9 cellular contexts compared by ENCODE assay signal in the genomic region with DNA sequence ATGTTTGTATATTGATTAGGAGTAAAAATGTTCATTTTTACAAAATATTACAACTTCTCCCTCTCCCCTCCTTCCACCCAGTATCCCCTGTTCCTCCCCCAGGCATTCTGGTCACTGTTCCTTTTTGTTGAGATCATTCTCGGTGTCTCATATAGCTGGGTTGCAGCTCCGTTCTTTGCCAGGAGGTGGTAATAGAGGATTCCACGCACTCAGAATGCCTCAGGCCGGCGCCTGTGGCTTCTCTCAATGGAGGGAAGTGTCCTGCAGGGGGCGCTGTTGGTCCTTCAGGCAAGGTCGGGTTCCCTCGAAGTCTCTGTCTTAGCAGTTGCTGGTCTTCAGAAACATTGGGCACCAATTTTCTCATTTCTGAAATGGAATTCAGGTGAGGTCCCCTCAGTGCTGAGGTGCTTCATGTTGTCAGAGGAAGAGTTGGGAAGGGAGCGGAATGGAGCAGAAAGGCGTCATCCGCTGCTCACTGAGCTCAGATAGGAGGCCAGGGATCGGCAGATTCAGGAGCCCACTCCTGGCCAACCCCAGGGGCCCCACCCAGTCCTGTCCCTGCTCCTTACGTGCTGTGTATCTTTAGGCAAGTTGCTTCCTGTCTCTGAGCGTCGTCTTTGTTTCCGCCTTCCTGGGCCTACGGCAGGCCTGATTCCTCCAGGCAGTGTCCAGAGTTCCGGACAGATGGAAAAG. TPM values are rescaled to one million over a fixed set of nuclear protein-coding genes. Genes with fewer than 3 reads are reported as not detected.
DNase-seq lines count a peak whose midpoint lies in the region; ATAC-seq and TF ChIP-seq lines count a peak whose summit lies in the region.
"Had no signal": no experiment of that assay in that cellular context is flagged by ENCODE, and none has a peak within 500 bp of the region (broad histone marks: within the 10 kb centered on the region; RNA-seq: fewer than 3 reads in every experiment).

No MANE protein-coding gene starts in this region.

- H3K27me3 ChIP-seq in DND-41 (ENCODE audit: insufficient read depth, low read length, poor library complexity) (peaks cover 6% of the 10 kb centered on the region), MG63 (peaks cover 36% of the 10 kb centered on the region), heart left ventricle (peaks cover 0 to 4% (median 0%) of the 10 kb centered on the region in 9 donors)
- H3K27me3 ChIP-seq: neutrophil had no signal

- peak; percentile 55 for DNase-seq in DND-41
- DNase-seq in MG63, result peak; percentile 36
- DNase-seq in activated CD8-positive, alpha-beta memory T cell treated with anti-CD3 and anti-CD28 coated beads, Interleukin-2, amount 10 ng/mL, durations not matched to agents 7 days and 5 days, result peak; percentile 65
- peak in 1 of 5 donors; percentile 58 for DNase-seq in heart left ventricle
- DNase-seq in stimulated activated CD4-positive, alpha-beta T cell treated with anti-CD3 and anti-CD28 coated beads, Interleukin-4, amount 100 ng/mL, for 48 hours (ENCODE audit: low read depth in 2 of 2), result peak; percentile 56 to 84
- no peak for DNase-seq in Ammon's horn (ENCODE audit: low spot score)
- no peak for DNase-seq in dedifferentiated amniotic fluid mesenchymal stem cell (ENCODE audit: extremely low spot score)

- WGBS in heart left ventricle, 4 donors, result 72 to 82% (median 76%) methylated on average over 18 of the region's 18 CpGs

- peaks cover 7% of the 10 kb centered on the region for H3K27me3 Mint-ChIP-seq in activated CD8-positive, alpha-beta memory T cell treated with anti-CD3 and anti-CD28 coated beads, Interleukin-2, amount 10 ng/mL, durations not matched to agents 7 days and 5 days

- CTCF ChIA-PET in activated CD8-positive, alpha-beta memory T cell treated with anti-CD3 and anti-CD28 coated beads, Interleukin-2, amount 10 ng/mL, durations not matched to agents 7 days and 5 days (lab: Charles Lee), result interaction anchor here (1.0 kb wide), 2 partner anchors 69 to 123 kb away, joined by 3 read pairs; no protein-coding TSS in a partner anchor

- peaks cover 10% of the 10 kb centered on the region for H3K4me1 Mint-ChIP-seq in activated CD8-positive, alpha-beta memory T cell treated with anti-CD3 and anti-CD28 coated beads, Interleukin-2, amount 10 ng/mL, durations not matched to agents 7 days and 5 days

- H3K9me3 ChIP-seq in DND-41 (ENCODE audit: insufficient read depth, low read length, severe bottlenecking) (no peaks in the 10 kb centered on the region), MG63 (peaks cover 12% of the 10 kb centered on the region), heart left ventricle (no peaks in the 10 kb centered on the region)
- H3K9me3 ChIP-seq: neutrophil had no signal

- H3K36me3 ChIP-seq in DND-41 (ENCODE audit: insufficient read depth, low read length) (no peaks in the 10 kb centered on the region), MG63 (no peaks in the 10 kb centered on the region), heart left ventricle (peaks cover 0 to 33% (median 13%) of the 10 kb centered on the region in 9 donors)

- H3K79me2 ChIP-seq in DND-41 (ENCODE audit: insufficient read depth, low read length), result no peaks in the 10 kb centered on the region

- intact Hi-C loops in heart left ventricle (cut with DNase I), result no loop called here

- H3K4me3 Mint-ChIP-seq in activated CD8-positive, alpha-beta memory T cell treated with anti-CD3 and anti-CD28 coated beads, Interleukin-2, amount 10 ng/mL, durations not matched to agents 7 days and 5 days, result no peak overlapping the region

- H3K4me1 ChIP-seq in DND-41 (ENCODE audit: insufficient read depth, low read length), result no peaks in the 10 kb centered on the region
- peaks cover 0 to 17% (median 0%) of the 10 kb centered on the region in 12 donors for H3K4me1 ChIP-seq in heart left ventricle

- H3K4me3 ChIP-seq in DND-41 (ENCODE audit: low read depth in 1 of 2, low read length in 2 of 2) (no peak overlapping the region), MG63 (no peak overlapping the region), heart left ventricle (no peak overlapping the region)

- H4K20me1 ChIP-seq in DND-41 (ENCODE audit: insufficient read depth, low read length), result no peaks in the 10 kb centered on the region

- TF ChIP-seq CTCF in DND-41 (IDR thresholded peaks at IDR 0.05; ENCODE audit: borderline replicate concordance, extremely low read depth, low read length, poor library complexity, severe bottlenecking) (peak; percentile 67), heart left ventricle (IDR thresholded peaks at IDR 0.05) (peak in 11 of 12 donors; percentile 8 to 45 (median 32))

- H3K9ac ChIP-seq in DND-41 (ENCODE audit: low read depth, low read length), result no peak overlapping the region

- no peak overlapping the region for H2AFZ ChIP-seq in DND-41 (ENCODE audit: low read depth, low read length)

- TF ChIP-seq POLR2A in heart left ventricle (IDR thresholded peaks at IDR 0.05), result no peak

- H3K36me3 Mint-ChIP-seq in activated CD8-positive, alpha-beta memory T cell treated with anti-CD3 and anti-CD28 coated beads, Interleukin-2, amount 10 ng/mL, durations not matched to agents 7 days and 5 days, result peaks cover 11% of the 10 kb centered on the region

- H3K27ac ChIP-seq in DND-41 (ENCODE audit: low read length) (no peak overlapping the region), heart left ventricle (no peak overlapping the region)
- H3K27ac ChIP-seq: neutrophil had no signal

- no peak overlapping the region for H3K4me2 ChIP-seq in DND-41 (ENCODE audit: insufficient read depth, low read length)

- ATAC-seq in DND-41 (ENCODE audit: insufficient read depth, low read depth) (no peak; the same call in 2 of the 3 replicates), heart left ventricle (no peak), HG03520 (IDR thresholded peaks at IDR 0.05; ENCODE audit: unreplicated experiment) (no peak)
- ATAC-seq in activated CD8-positive, alpha-beta memory T cell treated with anti-CD3 and anti-CD28 coated beads, Interleukin-2, amount 10 ng/mL, durations not matched to agents 7 days and 5 days, result no peak

- no peaks in the 10 kb centered on the region for H3K9me3 Mint-ChIP-seq in activated CD8-positive, alpha-beta memory T cell treated with anti-CD3 and anti-CD28 coated beads, Interleukin-2, amount 10 ng/mL, durations not matched to agents 7 days and 5 days (ENCODE audit: low read depth)

- no peak overlapping the region for H3K27ac Mint-ChIP-seq in activated CD8-positive, alpha-beta memory T cell treated with anti-CD3 and anti-CD28 coated beads, Interleukin-2, amount 10 ng/mL, durations not matched to agents 7 days and 5 days

RNA-seq across cellular contexts. Expression of a gene that starts 10.3 kb away (rescaled TPM):
- total RNA-seq in MG63 (2014; rRNA removed; shearing (Covaris generic); ENCODE audit: low replicate concordance), result 1.2 TPM in 1 of 2 replicates, not detected in the other
- not detected for total RNA-seq in activated CD8-positive, alpha-beta memory T cell treated with anti-CD3 and anti-CD28 coated beads, Interleukin-2, amount 10 ng/mL, durations not matched to agents 7 days and 5 days
- 1 to 10 TPM in 6 of 9 donors, under 1 TPM in 3; 0.51 to 6.4 (median 1.6) TPM for total RNA-seq in heart left ventricle
- 1 to 10 TPM; 1.1 to 3.0 TPM for polyA plus RNA-seq in heart left ventricle

RNA-seq across cellular contexts. Expression of a gene that starts 10.7 kb away (rescaled TPM):
- 98.5 and 127 TPM in 2 replicates for total RNA-seq in MG63 (2014; rRNA removed; shearing (Covaris generic); ENCODE audit: low replicate concordance)
- total RNA-seq in activated CD8-positive, alpha-beta memory T cell treated with anti-CD3 and anti-CD28 coated beads, Interleukin-2, amount 10 ng/mL, durations not matched to agents 7 days and 5 days, result 10 to 100 TPM; 47.8 to 57.2 TPM
- 100 to 1,000 TPM in 4 of 9 donors, 10 to 100 TPM in 5; 72.8 to 138 (median 91.1) TPM for total RNA-seq in heart left ventricle
- 100 to 1,000 TPM in 1 of 2 donors, 10 to 100 TPM in 1; 95.3 to 108 TPM for polyA plus RNA-seq in heart left ventricle

RNA-seq across cellular contexts. Expression of a gene that starts 24.0 kb away (rescaled TPM):
- 92.8 and 140 TPM in 2 replicates for total RNA-seq in MG63 (2014; rRNA removed; shearing (Covaris generic); ENCODE audit: low replicate concordance)
- total RNA-seq in activated CD8-positive, alpha-beta memory T cell treated with anti-CD3 and anti-CD28 coated beads, Interleukin-2, amount 10 ng/mL, durations not matched to agents 7 days and 5 days, result 10 to 100 TPM; 40.2 to 41.7 TPM
- total RNA-seq in heart left ventricle, result 10 to 100 TPM; 18.7 to 43.8 (median 29.5) TPM
- polyA plus RNA-seq in heart left ventricle, result 10 to 100 TPM; 47.7 to 49.7 TPM

RNA-seq across cellular contexts. Expression of a gene that starts 26.7 kb away (rescaled TPM):
- not detected in 2 replicates for total RNA-seq in MG63 (2014; rRNA removed; shearing (Covaris generic); ENCODE audit: low replicate concordance)
- not detected for total RNA-seq in activated CD8-positive, alpha-beta memory T cell treated with anti-CD3 and anti-CD28 coated beads, Interleukin-2, amount 10 ng/mL, durations not matched to agents 7 days and 5 days
- total RNA-seq in heart left ventricle, result not detected
- polyA plus RNA-seq in heart left ventricle, result not detected

RNA-seq across cellular contexts. Expression of a gene that starts 54.3 kb away (rescaled TPM):
- total RNA-seq in MG63 (2014; rRNA removed; shearing (Covaris generic); ENCODE audit: low replicate concordance), result 0.03 TPM in 1 of 2 replicates, not detected in the other
- total RNA-seq in activated CD8-positive, alpha-beta memory T cell treated with anti-CD3 and anti-CD28 coated beads, Interleukin-2, amount 10 ng/mL, durations not matched to agents 7 days and 5 days, result not detected
- total RNA-seq in heart left ventricle, result under 1 TPM in 3 of 9 donors, not detected in 6; 0.09 to 0.35 (median 0.28) TPM
- not detected for polyA plus RNA-seq in heart left ventricle

Comparison
In these comparisons a context has a peak if more than half of its experiments do, and no peak if none do; other contexts are left out.
1. DNase-seq: peak in DND-41 (single experiment), MG63 (single experiment), activated CD8-positive, alpha-beta memory T cell treated with anti-CD3 and anti-CD28 coated beads, Interleukin-2, amount 10 ng/mL, durations not matched to agents 7 days and 5 days (single experiment) and stimulated activated CD4-positive, alpha-beta T cell treated with anti-CD3 and anti-CD28 coated beads, Interleukin-4, amount 100 ng/mL, for 48 hours (2 of 2); none in Ammon's horn (single experiment) and dedifferentiated amniotic fluid mesenchymal stem cell (single experiment).